In genomic region chrX:20668550-20668949, GRCh38 we compare ENCODE assay signal across 19 cellular contexts.
DNase-seq lines count a peak whose midpoint lies in the region; ATAC-seq, FAIRE-seq and TF ChIP-seq lines count a peak whose summit lies in the region.
"Had no signal": no experiment of that assay in that cellular context is flagged by ENCODE, and none has a peak within 500 bp of the region (broad histone marks: within the 10 kb centered on the region; RNA-seq: fewer than 3 reads in every experiment).

No MANE protein-coding gene starts in this region.

- ATAC-seq in GM18868 (IDR thresholded peaks at IDR 0.05; ENCODE audit: unreplicated experiment), result peak; percentile 70
- peak; percentile 49 for ATAC-seq in HG02588 (IDR thresholded peaks at IDR 0.05; ENCODE audit: unreplicated experiment)
- peak; percentile 49 for ATAC-seq in HG03520 (IDR thresholded peaks at IDR 0.05; ENCODE audit: unreplicated experiment)
- ATAC-seq in HG03280 (IDR thresholded peaks at IDR 0.05; ENCODE audit: unreplicated experiment), result no peak
- ATAC-seq: HCT116, Panc1 had no signal

- FAIRE-seq in GM12891 (lab: Jason Lieb, UNC), result no peak
- FAIRE-seq: A204.1, G401.6, H1 had no signal

- peak; percentile 8 for DNase-seq in medulla oblongata (ENCODE audit: extremely low spot score)
- DNase-seq in LoVo (ENCODE audit: low spot score), result no peak
- DNase-seq in GM12891 (ENCODE audit: insufficient read length, low spot score), result no peak
- DNase-seq: IMR-90, NCI-H1694 treated with DMSO at 0.1 percent for 48 hours, NCI-H446, NCI-H526, SIG-M5, SK-N-SH, T-helper 2 cell had no signal

- no peak for TF ChIP-seq POLR2A in GM12891 (IDR thresholded peaks at IDR 0.05; ENCODE audit: low read depth, low read length)

TF ChIP-seq in GM12891, 5 proteins besides CTCF, POLR2A, EP300 and RAD21:
- no peak for TF ChIP-seq POU2F2 (IDR thresholded peaks at IDR 0.05; ENCODE audit: low read depth, low read length)
- no peak for TF ChIP-seq PAX5 (IDR thresholded peaks at IDR 0.05; ENCODE audit: insufficient read depth, low read length, severe bottlenecking)
- no peak for TF ChIP-seq SPI1 (IDR thresholded peaks at IDR 0.05; ENCODE audit: low read depth, low read length)
- no peak for TF ChIP-seq POLR2AphosphoS5 (IDR thresholded peaks at IDR 0.05; ENCODE audit: low read depth, low read length)
- no peak for TF ChIP-seq TAF1 (IDR thresholded peaks at IDR 0.05; ENCODE audit: low read depth, low read length)
